ENCODE assay signal across 9 cellular contexts in genomic region chr2:47070155-47070919, GRCh38.
DNase-seq lines count a peak whose midpoint lies in the region; ATAC-seq and TF ChIP-seq lines count a peak whose summit lies in the region.
"Had no signal": no experiment of that assay in that cellular context is flagged by ENCODE, and none has a peak within 500 bp of the region (broad histone marks: within the 10 kb centered on the region; RNA-seq: fewer than 3 reads in every experiment).

No MANE protein-coding gene starts in this region.

- POLR2A ChIA-PET in activated CD4-positive, alpha-beta T cell treated with anti-CD3 and anti-CD28 coated beads, Interleukin-2, amount 10 ng/mL, durations not matched to agents 7 days and 5 days (lab: Charles Lee) = no interaction called here

- TF ChIP-seq CTCF in lower lobe of right lung (IDR thresholded peaks at IDR 0.05) (no peak), thoracic aorta (IDR thresholded peaks at IDR 0.05) (no peak), glutamatergic neuron (IDR thresholded peaks at IDR 0.05; ENCODE audit: partially characterized antibody, unreplicated experiment) (no peak)

- H3K4me1 Mint-ChIP-seq in activated CD4-positive, alpha-beta T cell treated with anti-CD3 and anti-CD28 coated beads, Interleukin-2, amount 10 ng/mL, durations not matched to agents 7 days and 5 days = peaks cover 28% of the 10 kb centered on the region
- peaks cover 18% of the 10 kb centered on the region for H3K4me1 Mint-ChIP-seq in glutamatergic neuron (ENCODE audit: low read depth, unreplicated experiment)

- peaks cover 24% of the 10 kb centered on the region for H3K36me3 ChIP-seq in lower lobe of right lung
- no peaks in the 10 kb centered on the region for H3K36me3 ChIP-seq in thoracic aorta

- no peak overlapping the region for H3K4me3 Mint-ChIP-seq in activated CD4-positive, alpha-beta T cell treated with anti-CD3 and anti-CD28 coated beads, Interleukin-2, amount 10 ng/mL, durations not matched to agents 7 days and 5 days
- no peak overlapping the region for H3K4me3 Mint-ChIP-seq in glutamatergic neuron (ENCODE audit: unreplicated experiment)

- H3K36me3 Mint-ChIP-seq in activated CD4-positive, alpha-beta T cell treated with anti-CD3 and anti-CD28 coated beads, Interleukin-2, amount 10 ng/mL, durations not matched to agents 7 days and 5 days (ENCODE audit: low read depth) = peaks cover 36% of the 10 kb centered on the region
- H3K36me3 Mint-ChIP-seq in glutamatergic neuron (ENCODE audit: unreplicated experiment) = peaks cover 3% of the 10 kb centered on the region

- intact Hi-C loops in lower lobe of right lung (cut with DNase I) = no loop called here

- no peaks in the 10 kb centered on the region for H3K27me3 ChIP-seq in lower lobe of right lung (ENCODE audit: low read depth)
- no peaks in the 10 kb centered on the region for H3K27me3 ChIP-seq in thoracic aorta (replicated peaks; ENCODE audit: insufficient read depth)

- H3K27ac ChIP-seq in angular gyrus (ENCODE audit: low read depth, low read length) (peak overlapping the region; percentile 96), lower lobe of right lung (peak overlapping the region; percentile 92), thoracic aorta (peak overlapping the region; percentile 95 to 99)

- DNase-seq in activated CD4-positive, alpha-beta T cell treated with anti-CD3 and anti-CD28 coated beads, Interleukin-2, amount 10 ng/mL, durations not matched to agents 7 days and 5 days = no peak
- no peak for DNase-seq in activated CD4-positive, alpha-beta T cell treated with anti-CD3 and anti-CD28 coated beads for 1 hour
- peak; percentile 43 for DNase-seq in lower lobe of right lung
- no peak for DNase-seq in thoracic aorta (ENCODE audit: low spot score)
- DNase-seq in glutamatergic neuron = no peak
- no peak for DNase-seq in NCI-H1694 treated with DMSO at 0.1 percent for 48 hours (lab: John Stamatoyannopoulos, UW)
- DNase-seq: OCI-M1 had no signal

- H3K4me1 ChIP-seq in lower lobe of right lung = peaks cover 96% of the 10 kb centered on the region
- H3K4me1 ChIP-seq in thoracic aorta (ENCODE audit: control insufficient read depth in 1 of 2, low read depth in 2 of 2) = peaks cover 64 to 84% of the 10 kb centered on the region in 2 donors

- H3K27me3 Mint-ChIP-seq in activated CD4-positive, alpha-beta T cell treated with anti-CD3 and anti-CD28 coated beads, Interleukin-2, amount 10 ng/mL, durations not matched to agents 7 days and 5 days = no peaks in the 10 kb centered on the region
- peaks cover 8% of the 10 kb centered on the region for H3K27me3 Mint-ChIP-seq in glutamatergic neuron (ENCODE audit: unreplicated experiment)

- H3K4me3 ChIP-seq in lower lobe of right lung (no peak overlapping the region), thoracic aorta (no peak overlapping the region)

- H3K27ac Mint-ChIP-seq in activated CD4-positive, alpha-beta T cell treated with anti-CD3 and anti-CD28 coated beads, Interleukin-2, amount 10 ng/mL, durations not matched to agents 7 days and 5 days = peak overlapping the region; percentile 41
- H3K27ac Mint-ChIP-seq in glutamatergic neuron (ENCODE audit: unreplicated experiment) = no peak overlapping the region

- H3K9me3 ChIP-seq in lower lobe of right lung (no peaks in the 10 kb centered on the region), thoracic aorta (no peaks in the 10 kb centered on the region)

- CTCF ChIA-PET in activated CD4-positive, alpha-beta T cell treated with anti-CD3 and anti-CD28 coated beads, Interleukin-2, amount 10 ng/mL, durations not matched to agents 7 days and 5 days (lab: Charles Lee) = no interaction called here

- H3K9me3 Mint-ChIP-seq in activated CD4-positive, alpha-beta T cell treated with anti-CD3 and anti-CD28 coated beads, Interleukin-2, amount 10 ng/mL, durations not matched to agents 7 days and 5 days = no peaks in the 10 kb centered on the region
- H3K9me3 Mint-ChIP-seq in glutamatergic neuron (ENCODE audit: unreplicated experiment) = peaks cover 7% of the 10 kb centered on the region

- ATAC-seq in lower lobe of right lung (no peak), thoracic aorta (ENCODE audit: insufficient number of reproducible peaks, low FRiP score, low read depth) (no peak), HG03175 (IDR thresholded peaks at IDR 0.05; ENCODE audit: unreplicated experiment) (no peak)
